Comparison of ENCODE assay signal across 9 cellular contexts in genomic region chr7:11082552-11083213, GRCh38.
DNase-seq lines count a peak whose midpoint lies in the region; ATAC-seq and TF ChIP-seq lines count a peak whose summit lies in the region.
"Had no signal": no experiment of that assay in that cellular context is flagged by ENCODE, and none has a peak within 500 bp of the region (broad histone marks: within the 10 kb centered on the region; RNA-seq: fewer than 3 reads in every experiment).

No MANE protein-coding gene starts in this region.

- H3K4me1 Mint-ChIP-seq in chondrocyte (ENCODE audit: low read depth), result peaks cover 15% of the 10 kb centered on the region
- H3K4me1 Mint-ChIP-seq in neural crest cell, result peaks cover 8% of the 10 kb centered on the region

- ATAC-seq in GM21825 (IDR thresholded peaks at IDR 0.05; ENCODE audit: unreplicated experiment), result no peak

- H3K9me3 Mint-ChIP-seq in chondrocyte (ENCODE audit: low read depth) (peaks cover 9% of the 10 kb centered on the region), neural crest cell (peaks cover 5% of the 10 kb centered on the region)

- no peaks in the 10 kb centered on the region for H3K27me3 ChIP-seq in SJCRH30
- H3K27me3 ChIP-seq: esophagus squamous epithelium had no signal

- H3K4me3 Mint-ChIP-seq in chondrocyte (ENCODE audit: unreplicated experiment) (no peak overlapping the region), neural crest cell (no peak overlapping the region)

- H3K36me3 Mint-ChIP-seq in chondrocyte (ENCODE audit: low read depth) (peaks cover 10% of the 10 kb centered on the region), neural crest cell (ENCODE audit: low read depth) (peaks cover 15% of the 10 kb centered on the region)

- TF ChIP-seq CTCF in chondrocyte (IDR thresholded peaks at IDR 0.05) (no peak), neural crest cell (conservative IDR thresholded peaks at IDR 0.05) (no peak)

- no peaks in the 10 kb centered on the region for H3K9me3 ChIP-seq in SJCRH30 (replicated peaks)

- no peak overlapping the region for H3K27ac ChIP-seq in SJCRH30
- H3K27ac ChIP-seq: esophagus squamous epithelium had no signal

- H3K4me1 ChIP-seq in SJCRH30, result no peaks in the 10 kb centered on the region; the same call in 1 of the 2 replicates
- H3K4me1 ChIP-seq: esophagus squamous epithelium had no signal

- no peaks in the 10 kb centered on the region for H3K27me3 Mint-ChIP-seq in chondrocyte (ENCODE audit: low read depth)
- H3K27me3 Mint-ChIP-seq in neural crest cell (ENCODE audit: low read depth), result no peaks in the 10 kb centered on the region

- H3K36me3 ChIP-seq in SJCRH30, result peaks cover 34% of the 10 kb centered on the region

- DNase-seq in ELF-1 (ENCODE audit: low read depth, low spot score), result peak; percentile 29
- peak; percentile 60 for DNase-seq in LoVo (ENCODE audit: low spot score)
- no peak for DNase-seq in chondrocyte (ENCODE audit: low spot score)
- no peak for DNase-seq in neural crest cell (ENCODE audit: low read depth, low spot score)
- no peak for DNase-seq in NOMO-1 treated with dmso at 0.1 percent for 144 hours (lab: John Stamatoyannopoulos, UW; ENCODE audit: unreplicated experiment)
- no peak for DNase-seq in SJCRH30
- DNase-seq: esophagus squamous epithelium, NCI-H187 treated with DMSO at 0.1 percent for 48 hours had no signal

- H3K27ac Mint-ChIP-seq in chondrocyte (ENCODE audit: unreplicated experiment), result peak overlapping the region; percentile 81
- H3K27ac Mint-ChIP-seq in neural crest cell (ENCODE audit: unreplicated experiment), result peak overlapping the region; percentile 91

- H3K4me3 ChIP-seq in SJCRH30, result no peak overlapping the region
- H3K4me3 ChIP-seq: esophagus squamous epithelium had no signal

Comparison
In these comparisons a context has a peak if more than half of its experiments do, and no peak if none do; other contexts are left out.
1. DNase-seq: peak in ELF-1 (single experiment) and LoVo (single experiment); none in chondrocyte (single experiment), neural crest cell (single experiment), NOMO-1 treated with dmso at 0.1 percent for 144 hours (single experiment) and SJCRH30 (0 of 2).